In the genomic region with DNA sequence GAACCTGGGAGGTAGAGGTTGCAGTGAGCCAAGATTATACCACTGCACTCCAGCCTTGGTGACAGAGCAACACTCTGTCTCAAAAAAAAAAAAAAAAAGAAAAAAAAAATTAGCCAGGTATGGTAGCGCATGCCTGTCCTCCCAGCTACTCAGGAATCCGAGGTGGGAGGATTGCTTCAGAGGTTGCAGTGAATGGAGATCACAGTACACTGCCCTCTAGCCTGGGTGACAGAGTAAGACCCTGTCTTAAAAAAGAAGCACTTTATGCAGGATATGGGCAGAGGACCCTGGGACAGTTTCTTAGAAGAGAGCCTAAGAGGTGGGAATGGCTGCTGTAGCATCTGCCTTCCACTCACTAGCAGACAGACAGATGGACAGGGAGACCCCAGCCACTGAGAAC, we compare ENCODE assay signal across 24 cellular contexts. TPM values are rescaled to one million over a fixed set of nuclear protein-coding genes. Genes with fewer than 3 reads are reported as not detected.
DNase-seq lines count a peak whose midpoint lies in the region; TF ChIP-seq lines count a peak whose summit lies in the region.
"Had no signal": no experiment of that assay in that cellular context is flagged by ENCODE, and none has a peak within 500 bp of the region (broad histone marks: within the 10 kb centered on the region; RNA-seq: fewer than 3 reads in every experiment).

No MANE protein-coding gene starts in this region.

- H3K4me3 ChIP-seq in BLaER1 treated with 17β-estradiol and CSF1 and Interleukin-3, amounts not matched to agents 10 nM and 100 nM, result no peak overlapping the region
- H3K4me3 ChIP-seq in epithelial cell of proximal tubule (ENCODE audit: low read depth, low read length), result no peak overlapping the region
- H3K4me3 ChIP-seq in suprapubic skin, result no peak overlapping the region
- H3K4me3 ChIP-seq in foreskin fibroblast (ENCODE audit: low read depth in 1 of 2, low read length in 2 of 2), result no peak overlapping the region

- DNase-seq in SK-MEL-5 (ENCODE audit: low read depth, low spot score), result peak; percentile 20
- DNase-seq in epithelial cell of proximal tubule (ENCODE audit: low read depth), result no peak
- no peak for DNase-seq in progenitor cell of endocrine pancreas (ENCODE audit: low spot score, unreplicated experiment)
- no peak for DNase-seq in suprapubic skin (ENCODE audit: low spot score in 2 of 2)
- no peak for DNase-seq in foreskin fibroblast
- no peak for DNase-seq in NCI-H2081 (lab: John Stamatoyannopoulos, UW)
- DNase-seq in effector CD8-positive, alpha-beta T cell (lab: John Stamatoyannopoulos, UW), result no peak
- DNase-seq: CD4-positive, alpha-beta memory T cell; DMS 273 treated with DMSO at 0.1 percent for 48 hours; Kasumi-1; MM.1S; NCI-H1092; NCI-H1436; NCI-H187 treated with DMSO at 0.1 percent for 48 hours; NCI-H226; NCI-H510A treated with DMSO at 0.1 percent for 48 hours; NCI-H774; NK-92 treated with Interleukin-12 subunit alpha and Interleukin-12 subunit beta, amount 100 ng/mL, for 24 hours; SIG-M5 had no signal

- H3K27me3 Mint-ChIP-seq in progenitor cell of endocrine pancreas, result no peaks in the 10 kb centered on the region
- H3K27me3 Mint-ChIP-seq: CD4-positive, alpha-beta memory T cell had no signal

- in situ Hi-C loops in SK-MEL-5 (cut with HindIII; ENCODE audit: low pct_unique_long_range_greater_than_20kb, low sequenced_read_pairs), result no loop called here

- peaks cover 0 to 86% (median 70%) of the 10 kb centered on the region in 11 experiments; a peak in 18 of 22 replicates for H3K36me3 ChIP-seq in BLaER1 treated with 17β-estradiol and CSF1 and Interleukin-3, amounts not matched to agents 10 nM and 100 nM
- H3K36me3 ChIP-seq in suprapubic skin, result no peaks in the 10 kb centered on the region

- no peaks in the 10 kb centered on the region for H3K27me3 ChIP-seq in BLaER1 treated with 17β-estradiol and CSF1 and Interleukin-3, amounts not matched to agents 10 nM and 100 nM
- H3K27me3 ChIP-seq in suprapubic skin, result no peaks in the 10 kb centered on the region

- TF ChIP-seq POLR2A in suprapubic skin (IDR thresholded peaks at IDR 0.05), result no peak

- H3K4me1 ChIP-seq in BLaER1 treated with 17β-estradiol and CSF1 and Interleukin-3, amounts not matched to agents 10 nM and 100 nM, result peaks cover 49 to 71% (median 55%) of the 10 kb centered on the region in 10 experiments
- H3K4me1 ChIP-seq in suprapubic skin, result no peaks in the 10 kb centered on the region
- H3K4me1 ChIP-seq: Caco-2 had no signal

- no peaks in the 10 kb centered on the region for H3K9me3 Mint-ChIP-seq in progenitor cell of endocrine pancreas (ENCODE audit: low read depth)
- H3K9me3 Mint-ChIP-seq: CD4-positive, alpha-beta memory T cell had no signal

- H3K27ac ChIP-seq in BLaER1 treated with 17β-estradiol and CSF1 and Interleukin-3, amounts not matched to agents 10 nM and 100 nM, result peak overlapping the region in 9 of 11 experiments; percentile 79 to 95 (median 94); a peak in 18 of 22 replicates
- H3K27ac ChIP-seq in suprapubic skin, result no peak overlapping the region

- H3K4me1 Mint-ChIP-seq in progenitor cell of endocrine pancreas (ENCODE audit: low read depth), result no peaks in the 10 kb centered on the region

- 72% methylated on average over 2 of the region's 2 CpGs for WGBS in suprapubic skin

- peak; percentile 8 for TF ChIP-seq CTCF in epithelial cell of proximal tubule (conservative IDR thresholded peaks at IDR 0.05; ENCODE audit: low read depth, low read length)
- TF ChIP-seq CTCF in progenitor cell of endocrine pancreas (IDR thresholded peaks at IDR 0.05; ENCODE audit: unreplicated experiment), result no peak
- TF ChIP-seq CTCF in suprapubic skin (IDR thresholded peaks at IDR 0.05), result no peak
- no peak for TF ChIP-seq CTCF in foreskin fibroblast (IDR thresholded peaks at IDR 0.05; ENCODE audit: low read depth, low read length)

- H3K9me3 ChIP-seq in BLaER1 treated with 17β-estradiol and CSF1 and Interleukin-3, amounts not matched to agents 10 nM and 100 nM (replicated peaks in 1 of 11), result peaks cover 0 to 8% (median 0%) of the 10 kb centered on the region in 11 experiments; a peak in 2 of 22 replicates
- H3K9me3 ChIP-seq in suprapubic skin, result no peaks in the 10 kb centered on the region
- H3K9me3 ChIP-seq: Caco-2 had no signal

- peak overlapping the region in 8 of 11 experiments; percentile 70 to 93 (median 80); a peak in 12 of 22 replicates for H3K4me2 ChIP-seq in BLaER1 treated with 17β-estradiol and CSF1 and Interleukin-3, amounts not matched to agents 10 nM and 100 nM

- H4K20me1 ChIP-seq in BLaER1 treated with 17β-estradiol and CSF1 and Interleukin-3, amounts not matched to agents 10 nM and 100 nM, result no peaks in the 10 kb centered on the region

- peaks cover 9% of the 10 kb centered on the region for H3K36me3 Mint-ChIP-seq in progenitor cell of endocrine pancreas (ENCODE audit: insufficient read depth)
- H3K36me3 Mint-ChIP-seq: CD4-positive, alpha-beta memory T cell had no signal

- H3K4me3 Mint-ChIP-seq in progenitor cell of endocrine pancreas (ENCODE audit: low read depth), result no peak overlapping the region
- H3K4me3 Mint-ChIP-seq: CD4-positive, alpha-beta memory T cell had no signal

- peak overlapping the region; percentile 13 for H3K27ac Mint-ChIP-seq in progenitor cell of endocrine pancreas
- H3K27ac Mint-ChIP-seq: CD4-positive, alpha-beta memory T cell had no signal

- TF ChIP-seq EP300 in suprapubic skin (IDR thresholded peaks at IDR 0.05), result no peak

- peak overlapping the region in 7 of 11 experiments; percentile 33 to 80 (median 79); a peak in 8 of 22 replicates for H3K9ac ChIP-seq in BLaER1 treated with 17β-estradiol and CSF1 and Interleukin-3, amounts not matched to agents 10 nM and 100 nM

RNA-seq across cellular contexts. Expression of a gene that starts 23.0 kb away (rescaled TPM):
- total RNA-seq in SK-MEL-5 (2014; rRNA removed; shearing (Covaris generic)), result 10.1 and 10.3 TPM in 2 replicates
- polyA plus RNA-seq in SK-MEL-5 (2015; cell fraction: cytosol; rRNA removed), result 11.2 and 13.5 TPM in 2 replicates
- polyA plus RNA-seq in SK-MEL-5 (2015; cell fraction: nucleus; rRNA removed), result 89.2 and 111 TPM in 2 replicates
- total RNA-seq in epithelial cell of proximal tubule (65.0 and 65.3 TPM in 2 replicates), progenitor cell of endocrine pancreas (29.6 and 32.4 TPM in 2 replicates), suprapubic skin (1 to 10 TPM; 2.2 to 5.7 (median 4.5) TPM)
- total RNA-seq: CD4-positive, alpha-beta memory T cell had no signal
- polyA plus RNA-seq: CD4-positive, alpha-beta memory T cell had no signal

RNA-seq across cellular contexts. Expression of a gene that starts 30.1 kb away (rescaled TPM):
- not detected in 2 replicates for total RNA-seq in SK-MEL-5 (2014; rRNA removed; shearing (Covaris generic))
- not detected in 2 replicates for polyA plus RNA-seq in SK-MEL-5 (2015; cell fraction: cytosol; rRNA removed)
- not detected in 2 replicates for polyA plus RNA-seq in SK-MEL-5 (2015; cell fraction: nucleus; rRNA removed)
- total RNA-seq in epithelial cell of proximal tubule, result not detected in 2 replicates
- total RNA-seq in progenitor cell of endocrine pancreas, result not detected in 2 replicates
- not detected for total RNA-seq in suprapubic skin
- total RNA-seq: A673, Caco-2, G401 had no signal
- polyA plus RNA-seq: BJ had no signal

RNA-seq across cellular contexts. Expression of a gene that starts 42.2 kb away (rescaled TPM):
- 216 and 229 TPM in 2 replicates for total RNA-seq in SK-MEL-5 (2014; rRNA removed; shearing (Covaris generic))
- polyA plus RNA-seq in SK-MEL-5 (2015; cell fraction: cytosol; rRNA removed), result 118 and 164 TPM in 2 replicates
- polyA plus RNA-seq in SK-MEL-5 (2015; cell fraction: nucleus; rRNA removed), result 47.6 and 50.1 TPM in 2 replicates
- total RNA-seq in epithelial cell of proximal tubule, result 124 and 127 TPM in 2 replicates
- 108 and 115 TPM in 2 replicates for total RNA-seq in progenitor cell of endocrine pancreas
- total RNA-seq in suprapubic skin, result 10 to 100 TPM; 42.7 to 80.8 (median 63.3) TPM

RNA-seq across cellular contexts. Expression of a gene that starts 48.8 kb away (rescaled TPM):
- 19.6 and 19.9 TPM in 2 replicates for total RNA-seq in SK-MEL-5 (2014; rRNA removed; shearing (Covaris generic))
- polyA plus RNA-seq in SK-MEL-5 (2015; cell fraction: cytosol; rRNA removed), result 84.5 and 98.0 TPM in 2 replicates
- 58.2 and 61.4 TPM in 2 replicates for polyA plus RNA-seq in SK-MEL-5 (2015; cell fraction: nucleus; rRNA removed)
- total RNA-seq in epithelial cell of proximal tubule (10.6 and 10.7 TPM in 2 replicates), progenitor cell of endocrine pancreas (20.2 and 26.6 TPM in 2 replicates), suprapubic skin (10 to 100 TPM; 61.7 to 73.5 (median 67.1) TPM)

RNA-seq across cellular contexts. Expression of a gene that starts 51.9 kb away (rescaled TPM):
- total RNA-seq in SK-MEL-5 (2014; rRNA removed; shearing (Covaris generic)), result 26.4 and 27.3 TPM in 2 replicates
- polyA plus RNA-seq in SK-MEL-5 (2015; cell fraction: cytosol; rRNA removed), result 29.4 and 37.3 TPM in 2 replicates
- polyA plus RNA-seq in SK-MEL-5 (2015; cell fraction: nucleus; rRNA removed), result 48.3 and 48.5 TPM in 2 replicates
- total RNA-seq in epithelial cell of proximal tubule (15.9 and 22.9 TPM in 2 replicates), progenitor cell of endocrine pancreas (26.2 and 27.0 TPM in 2 replicates), suprapubic skin (10 to 100 TPM; 15.9 to 25.1 (median 20.5) TPM)
